In the genomic region with DNA sequence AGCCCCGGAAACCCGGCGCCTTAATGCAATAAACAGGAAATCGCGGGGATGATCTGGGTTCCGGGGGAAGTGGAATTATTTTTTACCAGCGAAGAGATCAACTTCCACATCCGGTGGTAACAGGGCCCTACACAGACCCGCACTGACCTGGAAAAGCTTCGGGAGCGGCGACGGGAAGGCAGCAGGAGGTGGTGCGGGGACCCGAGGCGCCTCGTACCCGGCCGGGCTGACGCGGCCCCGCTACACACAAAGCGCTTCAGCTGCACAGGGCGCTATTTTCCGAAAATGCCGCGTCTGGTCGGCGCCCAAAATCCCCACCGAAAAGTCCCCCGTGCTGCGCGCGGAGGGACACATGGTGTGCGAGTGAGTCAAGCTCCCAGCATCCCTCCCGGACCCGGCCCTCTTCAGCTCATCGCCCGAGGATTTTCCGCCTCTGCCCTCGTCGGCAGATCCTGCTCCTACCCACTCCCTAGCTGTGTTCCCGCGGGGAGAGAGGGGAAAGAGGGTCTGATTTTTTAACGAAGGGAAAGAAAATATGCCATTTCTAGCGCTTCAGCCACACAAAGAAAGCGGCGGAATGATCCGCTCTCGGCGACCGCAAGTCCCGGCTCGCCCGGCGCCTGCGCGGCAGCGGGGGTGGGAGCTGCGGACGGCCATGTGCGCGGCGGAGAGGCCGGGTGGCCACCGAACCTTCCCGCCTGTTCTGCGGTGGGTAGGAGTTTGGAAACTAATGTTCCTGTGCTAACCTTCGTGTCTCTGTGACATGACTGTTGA, we compare ENCODE assay signal across 7 cellular contexts. TPM values are rescaled to one million over a fixed set of nuclear protein-coding genes. Genes with fewer than 3 reads are reported as not detected.
A peak's percentile ranks its signal among the peaks of the same experiment; 100 is the strongest.
DNase-seq lines count a peak whose midpoint lies in the region; ATAC-seq, FAIRE-seq and TF ChIP-seq lines count a peak whose summit lies in the region.

TSS of gene GABPB1 (minus strand) at position 361 of the 774 bp plus-strand sequence. CDS start 45,400 bp downstream, outside the sequence.

- H3K4me3 ChIP-seq in iPS DF 6.9 (ENCODE audit: low read length) (peak within 1 kb of the TSS; percentile 97), gastrocnemius medialis (peak within 1 kb of the TSS; percentile 79 to 94 (median 81))

- peak; percentile 53 to 64 for TF ChIP-seq POLR2A in gastrocnemius medialis (IDR thresholded peaks at IDR 0.05)

- H3K27me3 ChIP-seq in iPS DF 6.9 (ENCODE audit: control insufficient read depth, insufficient read depth, low read length) (no peaks in the 10 kb centered on the region), gastrocnemius medialis (no peaks in the 10 kb centered on the region)

- ATAC-seq in HG03025 (IDR thresholded peaks at IDR 0.05; ENCODE audit: low FRiP score, unreplicated experiment), result peak; percentile 44
- ATAC-seq in gastrocnemius medialis, result peak; percentile 87 to 90

- H3K36me3 Mint-ChIP-seq in brain, result peaks cover 43% of the 10 kb centered on the region

- no peak within 1 kb of the TSS for H3K27ac ChIP-seq in iPS DF 6.9 (ENCODE audit: low read length)
- H3K27ac ChIP-seq in gastrocnemius medialis, result peak within 1 kb of the TSS; percentile 93 to 97 (median 94)

- intact Hi-C loops in gastrocnemius medialis (cut with DNase I; ENCODE audit: low total_unique reads), result loop anchor here (1.0 to 10.0 kb wide), 6 partner anchors 69 to 1200 kb away; partner anchors contain the start of genes AP4E1, COPS2, DTWD1 and FAM227B

- no peaks in the 10 kb centered on the region for H3K9me3 ChIP-seq in iPS DF 6.9 (ENCODE audit: control insufficient read depth, insufficient read depth, low read length)
- H3K9me3 ChIP-seq in gastrocnemius medialis, result no peaks in the 10 kb centered on the region

- DNase-seq in GM18507 (ENCODE audit: extremely low spot score, insufficient read length, low read depth) (peak; percentile 71), NCI-H2107 (lab: John Stamatoyannopoulos, UW) (peak; percentile 50), UCSD-AML1 (lab: John Stamatoyannopoulos, UW; ENCODE audit: unreplicated experiment) (peak; percentile 94), iPS DF 6.9 (ENCODE audit: low read depth, low spot score) (peak; percentile 66), gastrocnemius medialis (peak; percentile 79 to 80)

- peaks cover 1% of the 10 kb centered on the region; the same call in 1 of the 2 replicates for H3K4me1 ChIP-seq in iPS DF 6.9 (ENCODE audit: control insufficient read depth, insufficient read depth, low read length)
- H3K4me1 ChIP-seq in gastrocnemius medialis, result peaks cover 44 to 46% of the 10 kb centered on the region in 2 donors

- H3K27ac Mint-ChIP-seq in brain, result peak within 1 kb of the TSS; percentile 99 to 100 (median 100)

- H3K4me1 Mint-ChIP-seq in brain, result peaks cover 56% of the 10 kb centered on the region

- peak within 1 kb of the TSS; percentile 95 to 100 (median 96) for H3K4me3 Mint-ChIP-seq in brain

- no peak for TF ChIP-seq CTCF in brain (conservative IDR thresholded peaks at IDR 0.05)
- no peak for TF ChIP-seq CTCF in gastrocnemius medialis (IDR thresholded peaks at IDR 0.05 in 4 of 5, conservative IDR thresholded peaks at IDR 0.05 in 1 of 5)

- H3K36me3 ChIP-seq in iPS DF 6.9 (ENCODE audit: control insufficient read depth, insufficient read depth, low read length) (no peaks in the 10 kb centered on the region), gastrocnemius medialis (no peaks in the 10 kb centered on the region)

- peak; percentile 56 for FAIRE-seq in GM18507 (lab: Jason Lieb, UNC)

- H3K27me3 Mint-ChIP-seq in brain, result peaks cover 14% of the 10 kb centered on the region

- WGBS in iPS DF 6.9 (ENCODE audit: insufficient coverage, insufficient read length), result no CpG with 5 or more reads among the region's 69 CpGs

- peaks cover 0 to 2% (median 0%) of the 10 kb centered on the region in 5 experiments for H3K9me3 Mint-ChIP-seq in brain

- in situ Hi-C loops in gastrocnemius medialis (cut with MboI; ENCODE audit: low sequenced_read_pairs in 4 of 4), result loop anchor here in 1 of 4 donors (10.0 kb wide), 1 partner anchor 70 kb away; the partner anchor contains the start of gene USP8

RNA-seq across cellular contexts. Expression of gene GABPB1, which starts in this region (rescaled TPM):
- 11.3 TPM for polyA plus RNA-seq in brain (ENCODE audit: insufficient read depth, low read depth, low replicate concordance)
- total RNA-seq in gastrocnemius medialis, result 10 to 100 TPM in 1 of 4 donors, 1 to 10 TPM in 3; 7.4 to 11.5 (median 8.7) TPM
